In the genomic region with DNA sequence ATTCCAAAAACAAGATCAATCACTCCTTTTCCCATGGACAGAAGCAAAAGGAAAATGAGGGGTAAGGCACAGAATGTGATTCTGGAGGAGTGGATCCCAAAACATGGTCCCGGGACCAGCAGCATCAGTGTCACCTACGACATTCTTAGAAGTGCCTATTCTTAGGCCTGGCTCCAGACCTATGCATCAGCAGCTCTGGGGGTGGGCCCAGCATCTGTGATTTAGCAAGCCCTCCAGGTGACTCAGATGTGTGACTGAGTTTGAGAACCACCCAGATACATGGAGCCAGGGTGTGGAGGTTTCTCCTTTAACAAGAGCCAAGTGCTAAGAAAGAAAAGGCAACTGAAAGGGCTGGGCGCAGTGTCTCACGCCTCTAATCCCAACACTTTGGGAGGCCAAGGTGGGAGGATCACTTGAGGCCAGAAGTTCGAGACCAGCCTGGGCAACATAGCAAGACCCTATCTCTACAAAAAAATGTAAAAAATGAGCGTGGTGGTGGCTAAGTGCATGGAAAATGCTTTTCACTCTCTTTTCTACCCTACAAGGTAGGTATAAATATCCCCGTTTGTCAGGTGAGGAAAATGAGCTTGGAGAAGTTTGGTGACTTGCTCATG, we compare ENCODE assay signal across 18 cellular contexts. TPM values are rescaled to one million over a fixed set of nuclear protein-coding genes. Genes with fewer than 3 reads are reported as not detected.
DNase-seq lines count a peak whose midpoint lies in the region; ATAC-seq lines count a peak whose summit lies in the region.
"Had no signal": no experiment of that assay in that cellular context is flagged by ENCODE, and none has a peak within 500 bp of the region (broad histone marks: within the 10 kb centered on the region; RNA-seq: fewer than 3 reads in every experiment).

No MANE protein-coding gene starts in this region.

- no peaks in the 10 kb centered on the region for H4K20me1 ChIP-seq in BLaER1

- ATAC-seq in activated T-helper 17 cell treated with anti-CD3 and anti-CD28 coated beads, Interleukin-2, amount 50 U/mL, for 72 hours (replicated peaks) = peak; percentile 39
- ATAC-seq in GM19324 (IDR thresholded peaks at IDR 0.05; ENCODE audit: low FRiP score, unreplicated experiment) = no peak
- ATAC-seq: effector memory CD8-positive, alpha-beta T cell; natural killer cell treated with Interleukin-12 subunit alpha and Interleukin-12 subunit beta and Interleukin-15 and Interleukin-18, amount 100 ng/mL, for 72 hours had no signal

- peaks cover 17% of the 10 kb centered on the region for H3K9me3 ChIP-seq in BLaER1
- H3K9me3 ChIP-seq: thoracic aorta had no signal

- peak overlapping the region; percentile 23; the same call in 1 of the 2 replicates for H3K27ac ChIP-seq in BLaER1
- H3K27ac ChIP-seq: C4-2B, thoracic aorta had no signal

- H3K27me3 Mint-ChIP-seq in activated T-helper 17 cell treated with anti-CD3 and anti-CD28 coated beads, Interleukin-2, amount 50 U/mL, for 72 hours = peaks cover 9% of the 10 kb centered on the region
- peaks cover 1 to 7% (median 3%) of the 10 kb centered on the region in 3 donors for H3K27me3 Mint-ChIP-seq in immature natural killer cell (ENCODE audit: low read depth in 3 of 3)

- no peak overlapping the region for H3K9ac ChIP-seq in BLaER1

- no peak overlapping the region for H3K4me3 Mint-ChIP-seq in activated T-helper 17 cell treated with anti-CD3 and anti-CD28 coated beads, Interleukin-2, amount 50 U/mL, for 72 hours
- no peak overlapping the region for H3K4me3 Mint-ChIP-seq in immature natural killer cell
- H3K4me3 Mint-ChIP-seq: effector memory CD8-positive, alpha-beta T cell; natural killer cell treated with Interleukin-12 subunit alpha and Interleukin-12 subunit beta and Interleukin-15 and Interleukin-18, amount 100 ng/mL, for 72 hours had no signal

- H3K4me2 ChIP-seq in BLaER1 = peak overlapping the region; percentile 77

- no peaks in the 10 kb centered on the region for H3K27me3 ChIP-seq in BLaER1

- H3K4me3 ChIP-seq in BLaER1 = no peak overlapping the region
- H3K4me3 ChIP-seq: thoracic aorta had no signal

- peak; percentile 17 for DNase-seq in GM04504 (ENCODE audit: low read depth)
- DNase-seq in middle frontal gyrus (ENCODE audit: extremely low spot score, low spot score) = peak; percentile 9
- no peak for DNase-seq in immature natural killer cell
- DNase-seq in GM19240 (ENCODE audit: insufficient read length, low spot score) = no peak
- DNase-seq: activated T-cell treated with anti-CD3 and anti-CD28 coated beads, Interleukin-2, amount 50 U/mL, for 1 hour; effector memory CD8-positive, alpha-beta T cell; NCI-H2029 treated with DMSO at 0.1 percent for 48 hours; NCI-H69; retina; RPMI8226 had no signal

- H3K27ac Mint-ChIP-seq in activated T-helper 17 cell treated with anti-CD3 and anti-CD28 coated beads, Interleukin-2, amount 50 U/mL, for 72 hours = no peak overlapping the region
- H3K27ac Mint-ChIP-seq in immature natural killer cell = no peak overlapping the region
- H3K27ac Mint-ChIP-seq: effector memory CD8-positive, alpha-beta T cell; natural killer cell treated with Interleukin-12 subunit alpha and Interleukin-12 subunit beta and Interleukin-15 and Interleukin-18, amount 100 ng/mL, for 72 hours had no signal

- no peaks in the 10 kb centered on the region for H3K9me3 Mint-ChIP-seq in activated T-helper 17 cell treated with anti-CD3 and anti-CD28 coated beads, Interleukin-2, amount 50 U/mL, for 72 hours
- no peaks in the 10 kb centered on the region for H3K9me3 Mint-ChIP-seq in immature natural killer cell
- H3K9me3 Mint-ChIP-seq: effector memory CD8-positive, alpha-beta T cell; natural killer cell treated with Interleukin-12 subunit alpha and Interleukin-12 subunit beta and Interleukin-15 and Interleukin-18, amount 100 ng/mL, for 72 hours had no signal

- no peaks in the 10 kb centered on the region for H3K36me3 Mint-ChIP-seq in activated T-helper 17 cell treated with anti-CD3 and anti-CD28 coated beads, Interleukin-2, amount 50 U/mL, for 72 hours (ENCODE audit: low read depth)
- H3K36me3 Mint-ChIP-seq in immature natural killer cell = peaks cover 0 to 3% (median 0%) of the 10 kb centered on the region in 3 donors
- H3K36me3 Mint-ChIP-seq: natural killer cell treated with Interleukin-12 subunit alpha and Interleukin-12 subunit beta and Interleukin-15 and Interleukin-18, amount 100 ng/mL, for 72 hours had no signal

- H3K4me1 Mint-ChIP-seq in activated T-helper 17 cell treated with anti-CD3 and anti-CD28 coated beads, Interleukin-2, amount 50 U/mL, for 72 hours = no peaks in the 10 kb centered on the region
- peaks cover 2 to 6% of the 10 kb centered on the region in 2 donors for H3K4me1 Mint-ChIP-seq in immature natural killer cell

- no peaks in the 10 kb centered on the region for H3K36me3 ChIP-seq in BLaER1
- H3K36me3 ChIP-seq: thoracic aorta had no signal

- H3K4me1 ChIP-seq in BLaER1 = peaks cover 51% of the 10 kb centered on the region

RNA-seq across cellular contexts. Expression of gene ARPC1A, which starts 17.1 kb away (rescaled TPM):
- total RNA-seq in activated T-helper 17 cell treated with anti-CD3 and anti-CD28 coated beads, Interleukin-2, amount 50 U/mL, for 72 hours = 10 to 100 TPM; 47.4 to 74.1 TPM
- polyA plus RNA-seq in immature natural killer cell = 10 to 100 TPM; 26.6 to 49.2 (median 39.5) TPM

RNA-seq across cellular contexts. Expression of gene MYH16, which starts 35.9 kb away (rescaled TPM):
- not detected for total RNA-seq in activated T-helper 17 cell treated with anti-CD3 and anti-CD28 coated beads, Interleukin-2, amount 50 U/mL, for 72 hours
- polyA plus RNA-seq in immature natural killer cell = not detected
- total RNA-seq: lung microvascular endothelial cell; natural killer cell treated with Interleukin-12 subunit alpha and Interleukin-12 subunit beta and Interleukin-15 and Interleukin-18, amount 100 ng/mL, for 72 hours; thoracic aorta had no signal
- polyA plus RNA-seq: adipose tissue had no signal

Comparison
In these comparisons a context has a peak if more than half of its experiments do, and no peak if none do; other contexts are left out.
1. DNase-seq: peak in GM04504 (single experiment) and middle frontal gyrus (single experiment); none in immature natural killer cell (0 of 3) and GM19240 (single experiment).